Comparison of ENCODE assay signal across 7 cellular contexts in genomic region chr20:50102551-50102950, GRCh38. TPM values are rescaled to one million over a fixed set of nuclear protein-coding genes. Genes with fewer than 3 reads are reported as not detected.
A peak's percentile ranks its signal among the peaks of the same experiment; 100 is the strongest.
DNase-seq lines count a peak whose midpoint lies in the region; ATAC-seq and TF ChIP-seq lines count a peak whose summit lies in the region.
"Not testable (repeated sequence)": the region's sequence is repeated elsewhere in the genome, so short reads cannot be mapped to it uniquely, and the experiment has no call there.

No MANE protein-coding gene starts in this region.

- 0 out of 2 replicates have a peak overlapping the region, but pooled peaks have one; percentile 43 for H3K27ac ChIP-seq in GM23248
- peak overlapping the region; percentile 20 for H3K27ac ChIP-seq in RWPE1
- H3K27ac ChIP-seq in mammary epithelial cell (ENCODE audit: insufficient read depth, low read depth, low read length): peak overlapping the region; percentile 52

- not testable (repeated sequence) for H3K36me3 Mint-ChIP-seq in immature natural killer cell
- H3K36me3 Mint-ChIP-seq in nephron progenitor cell (ENCODE audit: low read depth): peaks cover 28% of the 10 kb centered on the region
- peaks cover 18% of the 10 kb centered on the region for H3K36me3 Mint-ChIP-seq in stimulated activated memory B cell treated with anti-CD40 and anti-IgM and Interleukin-4, amounts not matched to agents 10 μg/mL and 1 μg/mL and 100 μg/mL, for 72 hours

- H4K20me1 ChIP-seq in GM23248 (ENCODE audit: insufficient read depth): peaks cover 33% of the 10 kb centered on the region; the same call in 1 of the 2 replicates
- H4K20me1 ChIP-seq in mammary epithelial cell (ENCODE audit: insufficient read depth, low read length): not testable (repeated sequence)

- H3K27me3 ChIP-seq in GM23248 (replicated peaks; ENCODE audit: insufficient read depth); mammary epithelial cell (ENCODE audit: insufficient read depth, low read length): not testable (repeated sequence)

- H3K4me1 Mint-ChIP-seq in immature natural killer cell: peaks cover 75 to 89% of the 10 kb centered on the region in 2 donors
- peaks cover 41% of the 10 kb centered on the region for H3K4me1 Mint-ChIP-seq in nephron progenitor cell
- peaks cover 70% of the 10 kb centered on the region for H3K4me1 Mint-ChIP-seq in stimulated activated memory B cell treated with anti-CD40 and anti-IgM and Interleukin-4, amounts not matched to agents 10 μg/mL and 1 μg/mL and 100 μg/mL, for 72 hours

- H3K27ac Mint-ChIP-seq in immature natural killer cell: peak overlapping the region in 5 of 6 donors; percentile 5 to 91 (median 47)
- peak overlapping the region; percentile 85 for H3K27ac Mint-ChIP-seq in nephron progenitor cell
- peak overlapping the region; percentile 31 for H3K27ac Mint-ChIP-seq in stimulated activated memory B cell treated with anti-CD40 and anti-IgM and Interleukin-4, amounts not matched to agents 10 μg/mL and 1 μg/mL and 100 μg/mL, for 72 hours

- H2AFZ ChIP-seq in GM23248; mammary epithelial cell (ENCODE audit: low read depth, low read length): not testable (repeated sequence)

- H3K9me3 Mint-ChIP-seq in immature natural killer cell; nephron progenitor cell; stimulated activated memory B cell treated with anti-CD40 and anti-IgM and Interleukin-4, amounts not matched to agents 10 μg/mL and 1 μg/mL and 100 μg/mL, for 72 hours: not testable (repeated sequence)

- H3K4me3 ChIP-seq in GM23248; mammary epithelial cell (replicated peaks in 1 of 3; ENCODE audit: insufficient read depth in 1 of 3, low read depth in 2 of 3, low read length in 3 of 3): not testable (repeated sequence)

- not testable (repeated sequence) for ATAC-seq in stimulated activated memory B cell treated with anti-CD40 and anti-IgM and Interleukin-4, amounts not matched to agents 10 μg/mL and 1 μg/mL and 100 μg/mL, for 72 hours

- not testable (repeated sequence) for H3K9me3 ChIP-seq in GM23248 (ENCODE audit: low read depth); mammary epithelial cell (replicated peaks; ENCODE audit: insufficient read depth, low read length)

- H3K36me3 ChIP-seq in GM23248 (ENCODE audit: low read depth); mammary epithelial cell (ENCODE audit: insufficient read depth, low read length): not testable (repeated sequence)

- POLR2A ChIA-PET in RWPE1 (lab: Yijun Ruan, JAX; ENCODE audit: low non-redundant PET): not testable (repeated sequence)

- not testable (repeated sequence) for DNase-seq in GM23248; RWPE1 (ENCODE audit: low spot score); mammary epithelial cell; immature natural killer cell; nephron progenitor cell
- DNase-seq in activated CD8-positive, alpha-beta memory T cell treated with anti-CD3 and anti-CD28 coated beads, Interleukin-2, amount 50 U/mL, for 48 hours: peak; percentile 32

- H3K4me2 ChIP-seq in GM23248 (ENCODE audit: unreplicated experiment); mammary epithelial cell (ENCODE audit: insufficient read depth, low read depth, low read length): not testable (repeated sequence)

- H3K27me3 Mint-ChIP-seq in immature natural killer cell (ENCODE audit: low read depth in 3 of 3); nephron progenitor cell (ENCODE audit: low read depth, poor library complexity); stimulated activated memory B cell treated with anti-CD40 and anti-IgM and Interleukin-4, amounts not matched to agents 10 μg/mL and 1 μg/mL and 100 μg/mL, for 72 hours: not testable (repeated sequence)

- not testable (repeated sequence) for BruUV-seq in mammary epithelial cell (replicated peaks; lab: Mats Ljungman, UMichigan)

- in situ Hi-C loops in GM23248 (cut with MboI); mammary epithelial cell (cut with MboI; ENCODE audit: low sequenced_read_pairs in 2 of 2): not testable (repeated sequence)

- H3K4me1 ChIP-seq in GM23248 (ENCODE audit: insufficient read depth): peaks cover 55% of the 10 kb centered on the region
- peaks cover 13% of the 10 kb centered on the region for H3K4me1 ChIP-seq in mammary epithelial cell (ENCODE audit: insufficient read depth, low read length)

- dilution Hi-C loops in mammary epithelial cell (cut with HindIII; ENCODE audit: low sequenced_read_pairs): not testable (repeated sequence)

- H3K9me2 ChIP-seq in GM23248 (ENCODE audit: insufficient read depth): not testable (repeated sequence)

- not testable (repeated sequence) for TF ChIP-seq CTCF in RWPE1 (conservative IDR thresholded peaks at IDR 0.05; ENCODE audit: low read depth); mammary epithelial cell (conservative IDR thresholded peaks at IDR 0.05 in 1 of 2, IDR thresholded peaks at IDR 0.05 in 1 of 2; ENCODE audit: extremely low read depth in 1 of 2, insufficient read depth in 1 of 2, low read depth in 1 of 2, low read length in 2 of 2); nephron progenitor cell (IDR thresholded peaks at IDR 0.05)

- CTCF ChIA-PET in RWPE1 (lab: Yijun Ruan, JAX): interaction anchor here (0.5 to 1.5 kb wide), 2 partner anchors 30 to 123 kb away, joined by 5 to 17 read pairs; no protein-coding TSS in a partner anchor
- CTCF ChIA-PET in mammary epithelial cell (lab: Charles Lee; ENCODE audit: low non-redundant PET): not testable (repeated sequence)

- intact Hi-C loops in mammary epithelial cell (cut with micrococcal nuclease): not testable (repeated sequence)

- not testable (repeated sequence) for H3K9ac ChIP-seq in GM23248; mammary epithelial cell (ENCODE audit: insufficient read depth, low read length)

- WGBS in GM23248 (ENCODE audit: low coverage in 1 of 2, low lambda C conversion rate in 2 of 2, missing lambda C conversion rate in 2 of 2), 2 experiments: 96% methylated on average over 14 of the region's 14 CpGs
- 98% methylated on average over 13 of the region's 14 CpGs for WGBS in mammary epithelial cell (ENCODE audit: low coverage, missing lambda C conversion rate)

- H3K79me2 ChIP-seq in GM23248 (ENCODE audit: insufficient read depth) (peaks cover 100% of the 10 kb centered on the region), mammary epithelial cell (ENCODE audit: insufficient read depth, low read length) (peaks cover 99% of the 10 kb centered on the region)

- peaks cover 28% of the 10 kb centered on the region; the same call in 1 of the 2 replicates for H3F3A ChIP-seq in GM23248 (ENCODE audit: insufficient read depth)

- H3K4me3 Mint-ChIP-seq in immature natural killer cell: peak overlapping the region in 1 of 5 donors; percentile 40
- not testable (repeated sequence) for H3K4me3 Mint-ChIP-seq in nephron progenitor cell; stimulated activated memory B cell treated with anti-CD40 and anti-IgM and Interleukin-4, amounts not matched to agents 10 μg/mL and 1 μg/mL and 100 μg/mL, for 72 hours

RNA-seq across cellular contexts. Expression of gene UBE2V1, which starts 10.4 kb away (rescaled TPM):
- 41.7 and 49.1 TPM in 2 replicates for total RNA-seq in GM23248 (2014; rRNA removed; shearing (Covaris generic))
- 186 and 197 TPM in 2 replicates for polyA plus RNA-seq in GM23248 (2016; fragmentation: Nextera tagmentation; extraction: Ambion mirVana)
- total RNA-seq in mammary epithelial cell: 100 to 1,000 TPM in 1 of 2 donors, 10 to 100 TPM in 1; 54.8 to 119 TPM
- 109 TPM for polyA plus RNA-seq in mammary epithelial cell
- 157 TPM for polyA minus RNA-seq in mammary epithelial cell
- 100 to 1,000 TPM; 112 to 189 (median 185) TPM for polyA plus RNA-seq in immature natural killer cell

RNA-seq across cellular contexts. Expression of gene PEDS1, which starts 51.0 kb away (rescaled TPM):
- total RNA-seq in GM23248 (2014; rRNA removed; shearing (Covaris generic)): 54.6 and 55.7 TPM in 2 replicates
- polyA plus RNA-seq in GM23248 (2016; fragmentation: Nextera tagmentation; extraction: Ambion mirVana): 53.9 and 54.0 TPM in 2 replicates
- 10 to 100 TPM; 28.8 to 29.5 TPM for total RNA-seq in mammary epithelial cell
- 66.2 TPM for polyA plus RNA-seq in mammary epithelial cell
- 90.1 TPM for polyA minus RNA-seq in mammary epithelial cell
- 10 to 100 TPM; 15.2 to 33.5 (median 19.7) TPM for polyA plus RNA-seq in immature natural killer cell

Comparison
In these comparisons a context has a peak if more than half of its experiments do, and no peak if none do; other contexts are left out.
1. H3K27ac Mint-ChIP-seq: peak in every context shown above with its lines; median percentile 85 in nephron progenitor cell; 47 in immature natural killer cell; 31 in stimulated activated memory B cell treated with anti-CD40 and anti-IgM and Interleukin-4, amounts not matched to agents 10 μg/mL and 1 μg/mL and 100 μg/mL, for 72 hours.